Comparison of ENCODE assay signal across 1 cellular context in the genomic region with DNA sequence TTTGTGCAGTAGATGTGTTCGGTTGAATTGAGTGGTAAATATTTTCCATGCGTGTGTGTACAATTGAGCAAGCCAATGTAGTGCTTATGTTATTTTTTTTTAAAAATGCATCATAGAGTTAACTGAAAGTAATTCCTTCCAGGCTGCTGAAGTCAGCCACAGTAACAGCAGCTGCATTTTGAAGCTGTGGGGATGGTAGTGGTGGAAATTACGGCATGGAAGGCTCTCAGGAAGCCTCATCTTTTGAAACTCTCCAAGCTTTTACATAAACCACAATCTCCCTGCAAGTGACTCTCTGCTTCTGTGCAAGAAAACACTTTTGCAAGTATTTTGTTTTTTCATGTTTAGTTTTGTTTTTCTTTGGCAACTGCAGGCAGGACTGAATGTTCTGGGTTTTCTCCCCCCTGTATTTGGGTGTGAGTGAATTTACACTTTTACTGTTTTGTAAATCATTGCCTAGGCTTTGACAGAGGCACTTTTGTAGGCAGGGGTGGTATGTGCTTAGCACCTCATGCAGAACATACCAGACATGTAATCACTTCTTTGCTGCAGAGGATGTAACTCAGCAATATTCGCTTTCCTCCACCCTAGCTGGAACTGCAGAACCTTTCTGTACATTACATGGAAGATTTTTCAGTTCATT.
TF ChIP-seq lines count a peak whose summit lies in the region.

No MANE protein-coding gene starts in this region.

TF ChIP-seq in HepG2, 621 proteins besides CTCF, POLR2A, EP300 and RAD21:
- TF ChIP-seq ZBTB3 (CRISPR knock-in tag; IDR thresholded peaks at IDR 0.05; ENCODE audit: borderline replicate concordance, low read depth) (no peak), ZNF7 (CRISPR knock-in tag; IDR thresholded peaks at IDR 0.05) (no peak), ZNF33B (CRISPR knock-in tag; IDR thresholded peaks at IDR 0.05) (no peak), ZNF253 (CRISPR knock-in tag; IDR thresholded peaks at IDR 0.05; ENCODE audit: borderline replicate concordance) (no peak), PPARG (CRISPR knock-in tag; conservative IDR thresholded peaks at IDR 0.05) (no peak), CCAR2 (optimal IDR thresholded peaks at IDR 0.05; ENCODE audit: low read depth, low read length) (no peak), ELF4 (CRISPR knock-in tag; IDR thresholded peaks at IDR 0.05; ENCODE audit: borderline replicate concordance) (no peak), HNF4G (IDR thresholded peaks at IDR 0.05; ENCODE audit: borderline replicate concordance, low read depth, low read length) (no peak), HNF4G (CRISPR knock-in tag; IDR thresholded peaks at IDR 0.05; ENCODE audit: borderline replicate concordance, low read depth) (no peak), SPEN (CRISPR knock-in tag; IDR thresholded peaks at IDR 0.05; ENCODE audit: low read depth) (no peak), DNMT3B (CRISPR knock-in tag; conservative IDR thresholded peaks at IDR 0.05) (no peak), MAFK (conservative IDR thresholded peaks at IDR 0.05 in 1 of 2, IDR thresholded peaks at IDR 0.05 in 1 of 2; ENCODE audit: low read length in 2 of 2) (no peak), TBX2 (CRISPR knock-in tag; IDR thresholded peaks at IDR 0.05; ENCODE audit: borderline replicate concordance) (no peak), FOXA3 (CRISPR knock-in tag; IDR thresholded peaks at IDR 0.05) (no peak), SP4 (CRISPR knock-in tag; IDR thresholded peaks at IDR 0.05) (no peak)
- TF ChIP-seq, protein P1, sequence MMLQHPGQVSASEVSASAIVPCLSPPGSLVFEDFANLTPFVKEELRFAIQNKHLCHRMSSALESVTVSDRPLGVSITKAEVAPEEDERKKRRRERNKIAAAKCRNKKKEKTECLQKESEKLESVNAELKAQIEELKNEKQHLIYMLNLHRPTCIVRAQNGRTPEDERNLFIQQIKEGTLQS (CRISPR knock-in tag; IDR thresholded peaks at IDR 0.05) = no peak
- TF ChIP-seq, protein P2, sequence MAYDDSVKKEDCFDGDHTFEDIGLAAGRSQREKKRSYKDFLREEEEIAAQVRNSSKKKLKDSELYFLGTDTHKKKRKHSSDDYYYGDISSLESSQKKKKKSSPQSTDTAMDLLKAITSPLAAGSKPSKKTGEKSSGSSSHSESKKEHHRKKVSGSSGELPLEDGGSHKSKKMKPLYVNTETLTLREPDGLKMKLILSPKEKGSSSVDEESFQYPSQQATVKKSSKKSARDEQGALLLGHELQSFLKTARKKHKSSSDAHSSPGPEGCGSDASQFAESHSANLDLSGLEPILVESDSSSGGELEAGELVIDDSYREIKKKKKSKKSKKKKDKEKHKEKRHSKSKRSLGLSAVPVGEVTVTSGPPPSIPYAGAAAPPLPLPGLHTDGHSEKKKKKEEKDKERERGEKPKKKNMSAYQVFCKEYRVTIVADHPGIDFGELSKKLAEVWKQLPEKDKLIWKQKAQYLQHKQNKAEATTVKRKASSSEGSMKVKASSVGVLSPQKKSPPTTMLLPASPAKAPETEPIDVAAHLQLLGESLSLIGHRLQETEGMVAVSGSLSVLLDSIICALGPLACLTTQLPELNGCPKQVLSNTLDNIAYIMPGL (CRISPR knock-in tag; IDR thresholded peaks at IDR 0.05; ENCODE audit: borderline replicate concordance in 1 of 2, low read depth in 1 of 2) = no peak
- TF ChIP-seq, protein P3, sequence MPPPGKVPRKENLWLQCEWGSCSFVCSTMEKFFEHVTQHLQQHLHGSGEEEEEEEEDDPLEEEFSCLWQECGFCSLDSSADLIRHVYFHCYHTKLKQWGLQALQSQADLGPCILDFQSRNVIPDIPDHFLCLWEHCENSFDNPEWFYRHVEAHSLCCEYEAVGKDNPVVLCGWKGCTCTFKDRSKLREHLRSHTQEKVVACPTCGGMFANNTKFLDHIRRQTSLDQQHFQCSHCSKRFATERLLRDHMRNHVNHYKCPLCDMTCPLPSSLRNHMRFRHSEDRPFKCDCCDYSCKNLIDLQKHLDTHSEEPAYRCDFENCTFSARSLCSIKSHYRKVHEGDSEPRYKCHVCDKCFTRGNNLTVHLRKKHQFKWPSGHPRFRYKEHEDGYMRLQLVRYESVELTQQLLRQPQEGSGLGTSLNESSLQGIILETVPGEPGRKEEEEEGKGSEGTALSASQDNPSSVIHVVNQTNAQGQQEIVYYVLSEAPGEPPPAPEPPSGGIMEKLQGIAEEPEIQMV (CRISPR knock-in tag; IDR thresholded peaks at IDR 0.05; ENCODE audit: low read depth) = no peak
- TF ChIP-seq, protein P4, sequence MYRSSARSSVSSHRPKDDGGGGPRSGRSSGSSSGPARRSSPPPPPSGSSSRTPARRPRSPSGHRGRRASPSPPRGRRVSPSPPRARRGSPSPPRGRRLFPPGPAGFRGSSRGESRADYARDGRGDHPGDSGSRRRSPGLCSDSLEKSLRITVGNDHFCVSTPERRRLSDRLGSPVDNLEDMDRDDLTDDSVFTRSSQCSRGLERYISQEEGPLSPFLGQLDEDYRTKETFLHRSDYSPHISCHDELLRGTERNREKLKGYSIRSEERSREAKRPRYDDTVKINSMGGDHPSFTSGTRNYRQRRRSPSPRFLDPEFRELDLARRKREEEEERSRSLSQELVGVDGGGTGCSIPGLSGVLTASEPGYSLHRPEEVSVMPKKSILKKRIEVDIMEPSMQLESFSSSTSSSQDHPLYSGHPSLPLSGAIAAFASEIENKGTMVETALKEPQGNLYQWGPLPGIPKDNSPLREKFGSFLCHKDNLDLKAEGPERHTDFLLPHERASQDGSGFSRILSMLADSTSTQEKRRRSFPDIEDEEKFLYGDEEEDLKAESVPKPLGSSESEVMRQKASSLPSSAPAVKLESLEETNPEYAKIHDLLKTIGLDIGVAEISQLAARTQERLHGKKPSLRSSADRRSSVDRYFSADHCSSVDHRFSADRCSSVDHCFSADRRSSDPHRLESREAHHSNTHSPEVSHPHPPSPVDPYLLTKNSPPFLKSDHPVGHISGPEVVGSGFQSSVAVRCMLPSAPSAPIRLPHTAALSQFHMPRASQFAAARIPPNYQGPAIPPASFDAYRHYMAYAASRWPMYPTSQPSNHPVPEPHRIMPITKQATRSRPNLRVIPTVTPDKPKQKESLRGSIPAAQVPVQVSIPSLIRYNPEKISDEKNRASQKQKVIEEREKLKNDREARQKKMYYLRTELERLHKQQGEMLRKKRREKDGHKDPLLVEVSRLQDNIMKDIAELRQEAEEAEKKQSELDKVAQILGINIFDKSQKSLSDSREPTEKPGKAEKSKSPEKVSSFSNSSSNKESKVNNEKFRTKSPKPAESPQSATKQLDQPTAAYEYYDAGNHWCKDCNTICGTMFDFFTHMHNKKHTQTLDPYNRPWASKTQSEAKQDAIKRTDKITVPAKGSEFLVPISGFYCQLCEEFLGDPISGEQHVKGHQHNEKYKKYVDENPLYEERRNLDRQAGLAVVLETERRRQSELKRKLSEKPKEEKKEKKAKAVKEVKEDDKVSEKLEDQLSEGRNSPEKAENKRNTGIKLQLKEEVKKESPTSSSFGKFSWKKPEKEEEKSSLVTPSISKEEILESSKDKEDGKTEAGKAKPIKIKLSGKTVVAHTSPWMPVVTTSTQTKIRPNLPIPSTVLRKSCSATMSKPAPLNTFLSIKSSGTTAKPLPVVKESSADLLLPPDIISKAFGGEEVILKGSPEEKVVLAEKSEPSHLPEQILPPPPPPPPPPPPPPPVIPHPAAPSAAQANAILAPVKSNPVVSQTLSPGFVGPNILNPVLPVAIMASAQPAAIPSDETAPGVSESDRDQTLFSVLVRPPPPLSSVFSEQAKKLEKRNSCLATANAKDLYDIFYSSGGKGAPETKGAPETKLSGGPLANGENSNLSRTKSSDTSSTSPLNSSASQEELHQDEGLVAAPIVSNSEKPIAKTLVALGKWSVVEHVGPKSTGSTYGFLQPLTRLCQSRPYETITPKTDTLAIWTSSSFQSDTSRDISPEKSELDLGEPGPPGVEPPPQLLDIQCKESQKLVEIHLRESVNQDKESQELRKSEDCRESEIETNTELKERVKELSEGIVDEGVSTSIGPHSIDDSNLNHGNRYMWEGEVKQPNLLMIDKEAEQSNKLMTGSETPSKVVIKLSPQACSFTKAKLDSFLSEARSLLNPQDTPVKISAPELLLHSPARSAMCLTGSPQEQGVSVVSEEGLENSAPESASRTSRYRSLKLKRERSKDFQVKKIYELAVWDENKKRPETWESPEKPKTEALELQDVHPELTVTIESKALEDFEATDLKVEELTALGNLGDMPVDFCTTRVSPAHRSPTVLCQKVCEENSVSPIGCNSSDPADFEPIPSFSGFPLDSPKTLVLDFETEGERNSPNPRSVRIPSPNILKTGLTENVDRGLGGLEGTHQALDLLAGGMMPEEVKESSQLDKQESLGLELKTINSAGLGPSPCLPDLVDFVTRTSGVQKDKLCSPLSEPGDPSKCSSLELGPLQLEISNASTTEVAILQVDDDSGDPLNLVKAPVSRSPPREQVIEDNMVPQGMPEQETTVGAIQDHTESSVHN (CRISPR knock-in tag; IDR thresholded peaks at IDR 0.05) = no peak
- TF ChIP-seq, protein P5, sequence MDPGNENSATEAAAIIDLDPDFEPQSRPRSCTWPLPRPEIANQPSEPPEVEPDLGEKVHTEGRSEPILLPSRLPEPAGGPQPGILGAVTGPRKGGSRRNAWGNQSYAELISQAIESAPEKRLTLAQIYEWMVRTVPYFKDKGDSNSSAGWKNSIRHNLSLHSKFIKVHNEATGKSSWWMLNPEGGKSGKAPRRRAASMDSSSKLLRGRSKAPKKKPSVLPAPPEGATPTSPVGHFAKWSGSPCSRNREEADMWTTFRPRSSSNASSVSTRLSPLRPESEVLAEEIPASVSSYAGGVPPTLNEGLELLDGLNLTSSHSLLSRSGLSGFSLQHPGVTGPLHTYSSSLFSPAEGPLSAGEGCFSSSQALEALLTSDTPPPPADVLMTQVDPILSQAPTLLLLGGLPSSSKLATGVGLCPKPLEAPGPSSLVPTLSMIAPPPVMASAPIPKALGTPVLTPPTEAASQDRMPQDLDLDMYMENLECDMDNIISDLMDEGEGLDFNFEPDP (CRISPR knock-in tag; conservative IDR thresholded peaks at IDR 0.05) = no peak
TF ChIP-seq in HepG2: peak in this region for 0.
